8 cellular contexts compared by ENCODE assay signal in genomic region chr12:55068416-55069010, GRCh38. TPM values are rescaled to one million over a fixed set of nuclear protein-coding genes. Genes with fewer than 3 reads are reported as not detected.
DNase-seq lines count a peak whose midpoint lies in the region; ATAC-seq, FAIRE-seq and TF ChIP-seq lines count a peak whose summit lies in the region.

No MANE protein-coding gene starts in this region.

- H3K27ac ChIP-seq in SK-N-MC, result no peak overlapping the region
- H3K27ac ChIP-seq in H1 (ENCODE audit: low read depth, low read length), result no peak overlapping the region

- CTCF ChIA-PET in H1 (lab: Charles Lee; ENCODE audit: partially characterized antibody), result interaction anchor here (0.6 to 14.9 kb wide), 40 partner anchors 9 to 495 kb away, joined by 3 to 627 read pairs (median 5); partner anchors contain the start of genes MUCL1 and NEUROD4

- H3K79me2 ChIP-seq in H1 (ENCODE audit: control insufficient read depth in 1 of 2, insufficient read depth in 2 of 2, low read length in 2 of 2), result no peaks in the 10 kb centered on the region

- TF ChIP-seq CTCF in H1 (IDR thresholded peaks at IDR 0.05; ENCODE audit: control extremely low read depth in 1 of 3, insufficient read depth in 1 of 3, low read depth in 1 of 3, low read length in 3 of 3), result peak; percentile 35 to 95 (median 79)

- FAIRE-seq in H1 (lab: Jason Lieb, UNC), result peak; percentile 99

- no peak overlapping the region for H3K56ac ChIP-seq in H1 (replicated peaks; ENCODE audit: insufficient read length, low read depth, low read length)

- no peaks in the 10 kb centered on the region for H3K36me3 ChIP-seq in SK-N-MC (ENCODE audit: insufficient read depth, low read length)
- H3K36me3 ChIP-seq in H1 (ENCODE audit: control insufficient read depth in 2 of 4, insufficient read depth in 4 of 4, low read length in 3 of 4), result no peaks in the 10 kb centered on the region

- no peaks in the 10 kb centered on the region for H4K20me1 ChIP-seq in H1 (replicated peaks in 1 of 2; ENCODE audit: control insufficient read depth in 1 of 2, insufficient read depth in 2 of 2, low read length in 2 of 2)

- H3K4me1 ChIP-seq in H1 (replicated peaks in 1 of 4; ENCODE audit: control insufficient read depth in 3 of 4, insufficient read depth in 4 of 4, low read length in 3 of 4), result peaks cover 0 to 2% (median under 1%) of the 10 kb centered on the region in 4 experiments; a peak in 2 of 7 replicates

- intact Hi-C loops in Right ventricle myocardium inferior (cut with DNase I) (no loop called here), cardiac septum (cut with DNase I) (no loop called here)

- H3K4ac ChIP-seq in H1 (replicated peaks; ENCODE audit: insufficient read length, low read depth, low read length), result no peak overlapping the region

- no peak overlapping the region for H2AK5ac ChIP-seq in H1 (ENCODE audit: low read depth, low read length)

- peak; percentile 59 for ATAC-seq in Right ventricle myocardium inferior

- no peaks in the 10 kb centered on the region for H3K9me3 ChIP-seq in SK-N-MC (ENCODE audit: low read depth, low read length)
- no peaks in the 10 kb centered on the region for H3K9me3 ChIP-seq in H1 (ENCODE audit: insufficient read depth in 2 of 2, low read depth in 1 of 2, low read length in 1 of 2)

- POLR2A ChIA-PET in H1 (lab: Charles Lee; ENCODE audit: partially characterized antibody), result interaction anchor here (1.7 kb wide), 1 partner anchor 72 kb away, joined by 12 read pairs; no protein-coding TSS in a partner anchor

- H3K23ac ChIP-seq in H1 (ENCODE audit: insufficient read length), result no peak overlapping the region

- H3K18ac ChIP-seq in H1 (ENCODE audit: extremely low read depth, low read length), result peak overlapping the region; percentile 15; the same call in 1 of the 2 replicates

- no peaks in the 10 kb centered on the region for H3K79me1 ChIP-seq in H1 (ENCODE audit: low read depth, low read length)

- DNase-seq in Right ventricle myocardium inferior (ENCODE audit: missing footprints) (no peak), cardiac septum (ENCODE audit: low spot score) (no peak), HCEC 1CT (peak; percentile 60), NCI-H1092 treated with DMSO at 0.1 percent for 48 hours (lab: John Stamatoyannopoulos, UW) (peak; percentile 75), SK-N-MC (ENCODE audit: low read depth, low spot score) (peak; percentile 73), H1 (ENCODE audit: low read depth in 1 of 2, low spot score in 2 of 2) (no peak), midbrain (lab: John Stamatoyannopoulos, UW) (peak; percentile 3), activated gamma-delta T cell treated with Interleukin-2 at 50 U/mL for 16 hours (no peak)

- no peak overlapping the region; the same call in 1 of the 2 replicates for H2BK12ac ChIP-seq in H1 (ENCODE audit: low read depth, low read length)

- no peak overlapping the region for H4K91ac ChIP-seq in H1 (replicated peaks; ENCODE audit: insufficient read length, low read length)

- H4K8ac ChIP-seq in H1 (ENCODE audit: extremely low read depth, insufficient read depth, low read length), result no peak overlapping the region

- no peak overlapping the region for H2BK120ac ChIP-seq in H1 (replicated peaks; ENCODE audit: low read depth, low read length)

- H3K27me3 ChIP-seq in H1 (replicated peaks in 1 of 4; ENCODE audit: control insufficient read depth in 3 of 4, extremely low read depth in 1 of 4, insufficient read depth in 3 of 4, low read length in 3 of 4), result no peaks in the 10 kb centered on the region

- TF ChIP-seq RAD21 in H1 (IDR thresholded peaks at IDR 0.05 in 1 of 2, conservative IDR thresholded peaks at IDR 0.05 in 1 of 2; ENCODE audit: low read depth in 2 of 2, low read length in 2 of 2), result peak; percentile 75 to 85

- TF ChIP-seq POLR2A in H1 (IDR thresholded peaks at IDR 0.05; ENCODE audit: control extremely low read depth in 1 of 2, low read depth in 2 of 2, low read length in 2 of 2), result no peak

- no peaks in the 10 kb centered on the region for H3K23me2 ChIP-seq in H1 (ENCODE audit: low read depth, low read length)

- no peak overlapping the region for H3K14ac ChIP-seq in H1 (ENCODE audit: insufficient read length)

- no peak overlapping the region for H3K4me2 ChIP-seq in H1 (ENCODE audit: insufficient read depth in 1 of 2, low read depth in 2 of 2, low read length in 2 of 2)

- H4K5ac ChIP-seq in H1 (ENCODE audit: insufficient read length, low read depth, low read length), result no peak overlapping the region

- no peak overlapping the region for H3K4me3 ChIP-seq in SK-N-MC
- H3K4me3 ChIP-seq in H1 (ENCODE audit: extremely low read depth in 1 of 4, insufficient read depth in 2 of 4, low read depth in 3 of 4, low read length in 4 of 4), result no peak overlapping the region

- H2BK20ac ChIP-seq in H1 (ENCODE audit: low read length), result no peak overlapping the region

- no peak overlapping the region for H2BK15ac ChIP-seq in H1 (ENCODE audit: low read length)

- 54% methylated on average over 8 of the region's 8 CpGs; no CpG with 5 or more reads in 1 of the 2 experiments for WGBS in H1 (ENCODE audit: extremely low coverage in 1 of 2, insufficient coverage in 1 of 2, insufficient read length in 1 of 2, insufficient replicate concordance in 2 of 2, low coverage in 1 of 2, low lambda C conversion rate in 2 of 2, missing lambda C conversion rate in 1 of 2), 2 experiments

- no peak overlapping the region for H2BK5ac ChIP-seq in H1 (ENCODE audit: low read depth, low read length)

- no peak overlapping the region for H3K9ac ChIP-seq in SK-N-MC (ENCODE audit: insufficient read length)
- no peak overlapping the region for H3K9ac ChIP-seq in H1 (replicated peaks in 1 of 4; ENCODE audit: extremely low read depth in 1 of 4, low read depth in 3 of 4, low read length in 3 of 4)

- TF ChIP-seq EP300 in H1 (IDR thresholded peaks at IDR 0.05; ENCODE audit: borderline replicate concordance in 1 of 2, low read depth in 2 of 2, low read length in 2 of 2), result no peak

- H2AFZ ChIP-seq in H1 (ENCODE audit: low read length), result peak overlapping the region; percentile 37

TF ChIP-seq in H1, 55 proteins besides CTCF, POLR2A, EP300 and RAD21:
- peak; percentile 37 for TF ChIP-seq NANOG (IDR thresholded peaks at IDR 0.05; ENCODE audit: insufficient read depth, low read depth, low read length, poor library complexity, severe bottlenecking)
- TF ChIP-seq BRCA1 (IDR thresholded peaks at IDR 0.05; ENCODE audit: low read depth, low read length), result no peak
- TF ChIP-seq YY1 (IDR thresholded peaks at IDR 0.05; ENCODE audit: low read depth, low read length), result peak; percentile 61; the same call in 1 of the 2 replicates
- no peak for TF ChIP-seq FOSL1 (IDR thresholded peaks at IDR 0.05; ENCODE audit: insufficient read depth, low read depth, low read length)
- no peak for TF ChIP-seq CREB1 (IDR thresholded peaks at IDR 0.05)

RNA-seq across cellular contexts. Expression of gene NEUROD4, which starts 48.7 kb away (rescaled TPM):
- not detected for total RNA-seq in Right ventricle myocardium inferior
- total RNA-seq in cardiac septum, result not detected
- not detected in 2 replicates for total RNA-seq in H1 (2021; fragmentation: NEBNext Ultra II Directional; extraction: Animal tissue kit (Norgen Biotek cat#: 25700))
- not detected in 2 replicates for polyA plus RNA-seq in H1 (2011; rRNA removed)
- polyA plus RNA-seq in H1 (2011; cell fraction: cytosol; rRNA removed), result not detected
- not detected for polyA plus RNA-seq in H1 (2011; cell fraction: nucleus; rRNA removed)
- not detected in 4 replicates for polyA plus RNA-seq in H1 (2012, experiment 1 of 2)
- not detected for polyA plus RNA-seq in H1 (2012, experiment 2 of 2)
- polyA plus RNA-seq in H1 (2013, experiment 1 of 2), result not detected
- polyA plus RNA-seq in H1 (2013, experiment 2 of 2), result not detected
- polyA minus RNA-seq in H1 (2011; rRNA and poly(A)+ RNA removed), result not detected in 2 replicates
- polyA minus RNA-seq in H1 (2011; cell fraction: cytosol; rRNA and poly(A)+ RNA removed), result not detected
- not detected for polyA minus RNA-seq in H1 (2011; cell fraction: nucleus; rRNA and poly(A)+ RNA removed)

RNA-seq across cellular contexts. Expression of gene OR9K2, which starts 57.7 kb away (rescaled TPM):
- total RNA-seq in Right ventricle myocardium inferior, result not detected
- total RNA-seq in cardiac septum, result not detected
- total RNA-seq in H1 (2021; fragmentation: NEBNext Ultra II Directional; extraction: Animal tissue kit (Norgen Biotek cat#: 25700)), result not detected in 2 replicates
- not detected in 2 replicates for polyA plus RNA-seq in H1 (2011; rRNA removed)
- not detected for polyA plus RNA-seq in H1 (2011; cell fraction: cytosol; rRNA removed)
- polyA plus RNA-seq in H1 (2011; cell fraction: nucleus; rRNA removed), result not detected
- polyA plus RNA-seq in H1 (2012, experiment 1 of 2), result not detected in 4 replicates
- polyA plus RNA-seq in H1 (2012, experiment 2 of 2), result not detected
- not detected for polyA plus RNA-seq in H1 (2013, experiment 1 of 2)
- not detected for polyA plus RNA-seq in H1 (2013, experiment 2 of 2)
- polyA minus RNA-seq in H1 (2011; rRNA and poly(A)+ RNA removed), result 0.22 TPM in 1 of 2 replicates, not detected in the other
- not detected for polyA minus RNA-seq in H1 (2011; cell fraction: cytosol; rRNA and poly(A)+ RNA removed)
- not detected for polyA minus RNA-seq in H1 (2011; cell fraction: nucleus; rRNA and poly(A)+ RNA removed)

Comparison
In these comparisons a context has a peak if more than half of its experiments do, and no peak if none do; other contexts are left out.
1. DNase-seq: peak in HCEC 1CT (single experiment), NCI-H1092 treated with DMSO at 0.1 percent for 48 hours (single experiment), SK-N-MC (single experiment) and midbrain (single experiment); none in Right ventricle myocardium inferior (single experiment), cardiac septum (single experiment), H1 (0 of 2) and activated gamma-delta T cell treated with Interleukin-2 at 50 U/mL for 16 hours (single experiment).